23 cellular contexts compared by ENCODE assay signal in the genomic region with DNA sequence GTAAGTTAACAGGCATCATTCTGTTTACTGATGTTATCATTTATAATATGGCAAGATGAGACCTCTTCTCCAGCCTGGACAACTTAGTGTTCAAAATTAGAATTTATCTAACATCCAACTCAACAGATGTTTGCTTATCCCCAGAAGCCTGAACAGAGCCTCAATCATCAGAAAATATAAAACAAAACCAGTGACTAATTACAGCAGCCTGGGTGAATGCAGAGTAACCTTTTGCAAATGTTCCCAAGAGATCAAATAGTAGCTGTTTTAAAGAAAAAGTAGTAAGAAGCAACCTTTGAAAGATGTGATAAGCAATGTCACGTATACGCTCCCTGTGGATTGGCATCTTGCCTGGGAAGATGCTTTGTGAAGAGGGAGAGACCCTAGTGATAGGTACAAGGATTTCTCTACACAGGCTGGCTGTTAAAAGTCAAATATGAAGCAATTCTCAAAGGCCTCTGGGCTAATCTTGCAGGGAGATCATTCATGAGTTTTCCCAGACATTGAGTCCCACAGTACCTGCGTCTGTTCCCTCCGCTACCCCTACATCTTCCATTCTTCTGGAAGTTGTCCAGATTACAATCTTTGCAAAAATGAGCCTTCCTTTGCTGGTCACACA. TPM values are rescaled to one million over a fixed set of nuclear protein-coding genes. Genes with fewer than 3 reads are reported as not detected.
A peak's percentile ranks its signal among the peaks of the same experiment; 100 is the strongest.
DNase-seq lines count a peak whose midpoint lies in the region; ATAC-seq and TF ChIP-seq lines count a peak whose summit lies in the region.
"Had no signal": no experiment of that assay in that cellular context is flagged by ENCODE, and none has a peak within 500 bp of the region (broad histone marks: within the 10 kb centered on the region; RNA-seq: fewer than 3 reads in every experiment).

No MANE protein-coding gene starts in this region.

- no peak overlapping the region for H3K14ac ChIP-seq in mesenchymal stem cell (ENCODE audit: low read length in 2 of 2)

- H3K27me3 ChIP-seq in brain microvascular endothelial cell (replicated peaks) (no peaks in the 10 kb centered on the region), mesenchymal stem cell (ENCODE audit: control insufficient read depth in 1 of 2, insufficient read depth in 1 of 2, low read length in 2 of 2) (no peaks in the 10 kb centered on the region), tibial nerve (no peaks in the 10 kb centered on the region), SJCRH30 (no peaks in the 10 kb centered on the region)

- H2BK120ac ChIP-seq in mesenchymal stem cell (ENCODE audit: low read depth, low read length): no peak overlapping the region

- no peak overlapping the region for H3K23ac ChIP-seq in mesenchymal stem cell (ENCODE audit: low read length in 2 of 2)

- H2AK5ac ChIP-seq in mesenchymal stem cell (ENCODE audit: low read length, severe bottlenecking): no peak overlapping the region

- TF ChIP-seq CTCF in brain microvascular endothelial cell (IDR thresholded peaks at IDR 0.05; ENCODE audit: low read depth, low read length, missing control alignments) (no peak), tibial nerve (IDR thresholded peaks at IDR 0.05) (no peak)

- H4K91ac ChIP-seq in mesenchymal stem cell (ENCODE audit: low read length): no peak overlapping the region

- H2AFZ ChIP-seq in mesenchymal stem cell (ENCODE audit: low read depth, low read length): no peak overlapping the region

- TF ChIP-seq POLR2A in tibial nerve (IDR thresholded peaks at IDR 0.05): no peak

- H3K79me1 ChIP-seq in mesenchymal stem cell (replicated peaks; ENCODE audit: low read length, poor library complexity, severe bottlenecking): no peaks in the 10 kb centered on the region

- no peak overlapping the region for H3K4ac ChIP-seq in mesenchymal stem cell (ENCODE audit: low read depth in 1 of 2, low read length in 2 of 2)

- peak overlapping the region; percentile 91 for H3K9ac ChIP-seq in mesenchymal stem cell (ENCODE audit: low read length)
- H3K9ac ChIP-seq: KMS-11 had no signal

- peak; percentile 38 for DNase-seq in NCI-H2171 treated with DMSO at 0.1 percent for 48 hours (lab: John Stamatoyannopoulos, UW)
- DNase-seq in NCI-H2171 (lab: John Stamatoyannopoulos, UW): no peak
- DNase-seq in brain microvascular endothelial cell: peak; percentile 41
- peak; percentile 45 for DNase-seq in mesenchymal stem cell
- DNase-seq in tibial nerve (ENCODE audit: low spot score in 2 of 2): no peak
- no peak for DNase-seq in HPDE6-E6E7 (ENCODE audit: extremely low spot score)
- DNase-seq in SJCRH30: no peak
- DNase-seq: 8988T; activated CD4-positive, alpha-beta memory T cell treated with anti-CD3 and anti-CD28 coated beads, Interleukin-2, amount 10 ng/mL, durations not matched to agents 7 days and 5 days; amygdala; CD8-positive, alpha-beta memory T cell; effector CD4-positive, alpha-beta T cell; GF-D8; glutamatergic neuron; GOT3; left cardiac atrium; natural killer cell; NCI-H187 treated with DMSO at 0.1 percent for 48 hours; NCI-H82; stimulated activated naive B cell treated with anti-CD40 and anti-IgM and Interleukin-4, amounts not matched to agents 10 μg/mL and 1 μg/mL and 100 μg/mL, for 72 hours had no signal

- H2BK5ac ChIP-seq in mesenchymal stem cell (ENCODE audit: low read depth, low read length, poor library complexity, severe bottlenecking): peak overlapping the region; percentile 14

- in situ Hi-C loops in brain microvascular endothelial cell (cut with HindIII; ENCODE audit: low pct_ligation_motif_present, low sequenced_read_pairs): no loop called here

- ATAC-seq in GM19328 (IDR thresholded peaks at IDR 0.05; ENCODE audit: unreplicated experiment): no peak
- ATAC-seq: activated T-helper 17 cell treated with anti-CD3 and anti-CD28 coated beads, Interleukin-2, amount 50 U/mL, for 72 hours; left cardiac atrium; natural killer cell; stimulated activated naive B cell treated with anti-CD40 and anti-IgM and Interleukin-4, amounts not matched to agents 10 μg/mL and 1 μg/mL and 100 μg/mL, for 72 hours had no signal

- H3K4me1 ChIP-seq in mesenchymal stem cell (ENCODE audit: control insufficient read depth, insufficient read depth, low read depth, low read length) (peaks cover 11% of the 10 kb centered on the region), tibial nerve (peaks cover 0 to 66% (median 12%) of the 10 kb centered on the region in 4 donors), SJCRH30 (no peaks in the 10 kb centered on the region)

- H2BK12ac ChIP-seq in mesenchymal stem cell (ENCODE audit: low read length in 2 of 2): peak overlapping the region in 1 of 2 experiments; percentile 24

- no peaks in the 10 kb centered on the region for H3K36me3 ChIP-seq in brain microvascular endothelial cell (replicated peaks)
- peaks cover 5% of the 10 kb centered on the region in 2 experiments for H3K36me3 ChIP-seq in mesenchymal stem cell (ENCODE audit: control insufficient read depth in 1 of 2, insufficient read depth in 2 of 2, low read depth in 1 of 2, low read length in 2 of 2)
- H3K36me3 ChIP-seq in tibial nerve: no peaks in the 10 kb centered on the region
- no peaks in the 10 kb centered on the region for H3K36me3 ChIP-seq in SJCRH30

- H3K4me3 ChIP-seq in brain microvascular endothelial cell (ENCODE audit: low read depth, low read length): no peak overlapping the region
- peak overlapping the region in 1 of 2 experiments; percentile 72 for H3K4me3 ChIP-seq in mesenchymal stem cell (ENCODE audit: insufficient read depth in 1 of 2, low read depth in 1 of 2, low read length in 2 of 2)
- no peak overlapping the region for H3K4me3 ChIP-seq in tibial nerve
- no peak overlapping the region for H3K4me3 ChIP-seq in SJCRH30

- no peak overlapping the region for H2BK15ac ChIP-seq in mesenchymal stem cell (ENCODE audit: low read depth, poor library complexity, severe bottlenecking)

- H3K27ac ChIP-seq in brain microvascular endothelial cell (no peak overlapping the region), mesenchymal stem cell (ENCODE audit: low read length, poor library complexity, severe bottlenecking) (peak overlapping the region; percentile 60), tibial nerve (peak overlapping the region in 3 of 4 donors; percentile 8 to 89 (median 11)), SJCRH30 (no peak overlapping the region)
- H3K27ac ChIP-seq: KMS-11 had no signal

- H3K9me3 ChIP-seq in mesenchymal stem cell (ENCODE audit: control insufficient read depth, low read length) (no peaks in the 10 kb centered on the region), tibial nerve (no peaks in the 10 kb centered on the region), SJCRH30 (replicated peaks) (no peaks in the 10 kb centered on the region)

- WGBS in mesenchymal stem cell: 37% methylated on average over 4 of the region's 4 CpGs
- WGBS in tibial nerve, 2 donors: 74 to 75% methylated on average over 4 of the region's 4 CpGs

- no peak for TF ChIP-seq EP300 in tibial nerve (IDR thresholded peaks at IDR 0.05)

- H4K8ac ChIP-seq in mesenchymal stem cell (ENCODE audit: low read length): no peak overlapping the region

- H3K18ac ChIP-seq in mesenchymal stem cell (ENCODE audit: low read depth in 1 of 2, low read length in 2 of 2): peak overlapping the region; percentile 52 to 60

- peak overlapping the region; percentile 77 for H3K4me2 ChIP-seq in mesenchymal stem cell (ENCODE audit: low read length, poor library complexity, severe bottlenecking)
- H3K4me2 ChIP-seq: KMS-11 had no signal

RNA-seq across cellular contexts. Expression of a gene that starts 39.3 kb away (rescaled TPM):
- 17.0 TPM for polyA plus RNA-seq in mesenchymal stem cell (2013, experiment 1 of 2)
- polyA plus RNA-seq in mesenchymal stem cell (2013, experiment 2 of 2): 16.9 TPM
- 10 to 100 TPM; 24.5 to 39.1 (median 35.2) TPM for total RNA-seq in tibial nerve
- total RNA-seq in SJCRH30 (2014; rRNA removed; shearing (Covaris generic)): 0.23 and 0.65 TPM in 2 replicates
- total RNA-seq: activated CD4-positive, alpha-beta memory T cell treated with anti-CD3 and anti-CD28 coated beads, Interleukin-2, amount 10 ng/mL, durations not matched to agents 7 days and 5 days; activated T-helper 17 cell treated with anti-CD3 and anti-CD28 coated beads, Interleukin-2, amount 50 U/mL, for 72 hours; CD8-positive, alpha-beta memory T cell had no signal
- polyA plus RNA-seq: CD8-positive, alpha-beta memory T cell had no signal

Comparison
In these comparisons a context has a peak if more than half of its experiments do, and no peak if none do; other contexts are left out.
1. DNase-seq: peak in NCI-H2171 treated with DMSO at 0.1 percent for 48 hours (single experiment), brain microvascular endothelial cell (single experiment) and mesenchymal stem cell (single experiment); none in NCI-H2171 (single experiment), tibial nerve (0 of 2), HPDE6-E6E7 (single experiment) and SJCRH30 (0 of 2).
2. H3K27ac ChIP-seq: peak in mesenchymal stem cell (single experiment) and tibial nerve (3 of 4); none in brain microvascular endothelial cell (single experiment) and SJCRH30 (single experiment).
3. RNA of a gene that starts 39.3 kb away (total RNA-seq): 24.5 to 39.1 TPM in tibial nerve; 0.23 to 0.65 TPM in SJCRH30; every median in the first group is over 10 times any median in the second.